In genomic region chr19:39970424-39970673, GRCh38 we compare ENCODE assay signal across 8 cellular contexts. TPM values are rescaled to one million over a fixed set of nuclear protein-coding genes. Genes with fewer than 3 reads are reported as not detected.
A peak's percentile ranks its signal among the peaks of the same experiment; 100 is the strongest.
DNase-seq lines count a peak whose midpoint lies in the region; ATAC-seq and TF ChIP-seq lines count a peak whose summit lies in the region.

No MANE protein-coding gene starts in this region.

- H3K36me3 Mint-ChIP-seq in activated CD8-positive, alpha-beta T cell treated with anti-CD3 and anti-CD28 coated beads, Interleukin-2, amount 10 ng/mL, durations not matched to agents 7 days and 5 days (ENCODE audit: low read depth) = peaks cover 44% of the 10 kb centered on the region

- H3K9me3 ChIP-seq in HUES64 (ENCODE audit: insufficient read depth, low read depth, low read length) (no peaks in the 10 kb centered on the region), iPS DF 6.9 (ENCODE audit: control insufficient read depth, insufficient read depth, low read length) (no peaks in the 10 kb centered on the region), spleen (no peaks in the 10 kb centered on the region)

- no peaks in the 10 kb centered on the region for H3K27me3 Mint-ChIP-seq in activated CD8-positive, alpha-beta T cell treated with anti-CD3 and anti-CD28 coated beads, Interleukin-2, amount 10 ng/mL, durations not matched to agents 7 days and 5 days (ENCODE audit: low read depth)

- POLR2A ChIA-PET in activated CD8-positive, alpha-beta T cell treated with anti-CD3 and anti-CD28 coated beads, Interleukin-2, amount 10 ng/mL, durations not matched to agents 7 days and 5 days (lab: Charles Lee) = interaction anchor here (0.8 to 3.7 kb wide), 19 partner anchors 9 to 224 kb away, joined by 3 to 31 read pairs (median 7); partner anchors contain the start of genes DYRK1B, FBL, FCGBP and ZNF546

- H3K4me1 ChIP-seq in HUES64 (ENCODE audit: insufficient read depth, low read length) (0 out of 2 replicates have a peak, but pooled peaks cover 4% of the 10 kb centered on the region), iPS DF 6.9 (ENCODE audit: control insufficient read depth, insufficient read depth, low read length) (no peaks in the 10 kb centered on the region), spleen (peaks cover 19 to 48% (median 35%) of the 10 kb centered on the region in 6 donors)

- DNase-seq in NCI-H2081 (lab: John Stamatoyannopoulos, UW) (peak; percentile 43 to 58), NCI-H2081 treated with DMSO at 0.1 percent for 48 hours (lab: John Stamatoyannopoulos, UW) (no peak), iPS DF 6.9 (ENCODE audit: low read depth, low spot score) (no peak), spleen (no peak), cerebellar nuclear complex (lab: John Stamatoyannopoulos, UW) (no peak), globus pallidus (ENCODE audit: low spot score) (no peak)
- DNase-seq in activated CD8-positive, alpha-beta T cell treated with anti-CD3 and anti-CD28 coated beads, Interleukin-2, amount 10 ng/mL, durations not matched to agents 7 days and 5 days = no peak

- TF ChIP-seq CTCF in spleen (IDR thresholded peaks at IDR 0.05 in 8 of 11, conservative IDR thresholded peaks at IDR 0.05 in 3 of 11) = no peak

- H3K27ac Mint-ChIP-seq in activated CD8-positive, alpha-beta T cell treated with anti-CD3 and anti-CD28 coated beads, Interleukin-2, amount 10 ng/mL, durations not matched to agents 7 days and 5 days = peak overlapping the region; percentile 95

- ATAC-seq in activated CD8-positive, alpha-beta T cell treated with anti-CD3 and anti-CD28 coated beads, Interleukin-2, amount 10 ng/mL, durations not matched to agents 7 days and 5 days = no peak

- no peaks in the 10 kb centered on the region for H3K9me3 Mint-ChIP-seq in activated CD8-positive, alpha-beta T cell treated with anti-CD3 and anti-CD28 coated beads, Interleukin-2, amount 10 ng/mL, durations not matched to agents 7 days and 5 days (ENCODE audit: insufficient read depth)

- H3K27ac ChIP-seq in HUES64 (ENCODE audit: low read depth, low read length) (peak overlapping the region; percentile 11; the same call in 1 of the 2 replicates), iPS DF 6.9 (ENCODE audit: low read length) (no peak overlapping the region), spleen (peak overlapping the region; percentile 92 to 96 (median 93))

- 23% methylated on average over 11 of the region's 11 CpGs for WGBS in HUES64
- WGBS in iPS DF 6.9 (ENCODE audit: insufficient coverage, insufficient read length) = no CpG with 5 or more reads among the region's 11 CpGs
- 4 to 13% (median 4%) methylated on average over 9 to 11 of the region's 11 CpGs for WGBS in spleen, 5 donors

- peaks cover 33% of the 10 kb centered on the region for H3K36me3 ChIP-seq in HUES64 (ENCODE audit: insufficient read depth, low read length)
- H3K36me3 ChIP-seq in iPS DF 6.9 (ENCODE audit: control insufficient read depth, insufficient read depth, low read length) = peaks cover 14% of the 10 kb centered on the region; the same call in 1 of the 2 replicates
- H3K36me3 ChIP-seq in spleen = peaks cover 2 to 35% (median 34%) of the 10 kb centered on the region in 6 donors

- intact Hi-C loops in spleen (cut with DNase I; ENCODE audit: low total_unique reads) = loop anchor here (5.0 kb wide), 1 partner anchor 78 kb away; no protein-coding TSS in a partner anchor

- peak overlapping the region; percentile 86 for H3K4me3 ChIP-seq in HUES64 (ENCODE audit: low read length)
- peak overlapping the region; percentile 58; the same call in 1 of the 2 replicates for H3K4me3 ChIP-seq in iPS DF 6.9 (ENCODE audit: low read length)
- peak overlapping the region; percentile 55 to 87 (median 74) for H3K4me3 ChIP-seq in spleen

- H3K4me3 Mint-ChIP-seq in activated CD8-positive, alpha-beta T cell treated with anti-CD3 and anti-CD28 coated beads, Interleukin-2, amount 10 ng/mL, durations not matched to agents 7 days and 5 days = peak overlapping the region; percentile 95

- H3K27me3 ChIP-seq in HUES64 (ENCODE audit: insufficient read depth, low read length) (no peaks in the 10 kb centered on the region), iPS DF 6.9 (ENCODE audit: control insufficient read depth, insufficient read depth, low read length) (no peaks in the 10 kb centered on the region), spleen (replicated peaks in 1 of 7) (no peaks in the 10 kb centered on the region)

- H3K9ac ChIP-seq in HUES64 (ENCODE audit: low read depth, low read length) = peak overlapping the region; percentile 81

- no peak for TF ChIP-seq POLR2A in spleen (IDR thresholded peaks at IDR 0.05)

- CTCF ChIA-PET in activated CD8-positive, alpha-beta T cell treated with anti-CD3 and anti-CD28 coated beads, Interleukin-2, amount 10 ng/mL, durations not matched to agents 7 days and 5 days (lab: Charles Lee) = interaction anchor here (0.6 to 3.9 kb wide), 36 partner anchors 9 to 195 kb away, joined by 3 to 133 read pairs (median 11); partner anchors contain the start of genes DYRK1B, FBL, FCGBP and ZNF546

- H3K4me1 Mint-ChIP-seq in activated CD8-positive, alpha-beta T cell treated with anti-CD3 and anti-CD28 coated beads, Interleukin-2, amount 10 ng/mL, durations not matched to agents 7 days and 5 days (ENCODE audit: low read depth) = peaks cover 43% of the 10 kb centered on the region

RNA-seq across cellular contexts. Expression of gene PSMC4, which starts 0.6 kb away (rescaled TPM):
- 112 TPM for polyA plus RNA-seq in HUES64 (2013, experiment 1 of 2)
- 101 TPM for polyA plus RNA-seq in HUES64 (2013, experiment 2 of 2)
- total RNA-seq in activated CD8-positive, alpha-beta T cell treated with anti-CD3 and anti-CD28 coated beads, Interleukin-2, amount 10 ng/mL, durations not matched to agents 7 days and 5 days = 100 to 1,000 TPM; 120 to 121 TPM
- 10 to 100 TPM; 58.9 to 85.4 (median 65.4) TPM for total RNA-seq in spleen
- polyA plus RNA-seq in spleen = 10 to 100 TPM; 53.2 to 66.4 (median 55.5) TPM

RNA-seq across cellular contexts. Expression of gene ZNF546, which starts 26.5 kb away (rescaled TPM):
- 1.2 TPM for polyA plus RNA-seq in HUES64 (2013, experiment 1 of 2)
- polyA plus RNA-seq in HUES64 (2013, experiment 2 of 2) = 0.70 TPM
- total RNA-seq in activated CD8-positive, alpha-beta T cell treated with anti-CD3 and anti-CD28 coated beads, Interleukin-2, amount 10 ng/mL, durations not matched to agents 7 days and 5 days = 1 to 10 TPM; 4.9 to 5.2 TPM
- total RNA-seq in spleen = 10 to 100 TPM in 3 of 7 donors, 1 to 10 TPM in 4; 7.3 to 15.1 (median 9.2) TPM
- polyA plus RNA-seq in spleen = 1 to 10 TPM; 1.4 to 2.3 (median 1.4) TPM

RNA-seq across cellular contexts. Expression of gene FCGBP, which starts 35.9 kb away (rescaled TPM):
- polyA plus RNA-seq in HUES64 (2013, experiment 1 of 2) = 0.35 TPM
- polyA plus RNA-seq in HUES64 (2013, experiment 2 of 2) = 0.57 TPM
- total RNA-seq in activated CD8-positive, alpha-beta T cell treated with anti-CD3 and anti-CD28 coated beads, Interleukin-2, amount 10 ng/mL, durations not matched to agents 7 days and 5 days = 1 to 10 TPM; 5.8 to 6.2 TPM
- total RNA-seq in spleen = 10 to 100 TPM in 3 of 7 donors, 1 to 10 TPM in 4; 4.3 to 18.9 (median 9.0) TPM
- 1 to 10 TPM in 2 of 3 donors, under 1 TPM in 1; 0.91 to 1.8 (median 1.2) TPM for polyA plus RNA-seq in spleen

Comparison
In these comparisons a context has a peak if more than half of its experiments do, and no peak if none do; other contexts are left out.
1. DNase-seq: peak in NCI-H2081 (2 of 2); none in NCI-H2081 treated with DMSO at 0.1 percent for 48 hours (single experiment), activated CD8-positive, alpha-beta T cell treated with anti-CD3 and anti-CD28 coated beads, Interleukin-2, amount 10 ng/mL, durations not matched to agents 7 days and 5 days (single experiment), iPS DF 6.9 (single experiment), spleen (single experiment), cerebellar nuclear complex (0 of 2) and globus pallidus (single experiment).
2. Peak in every context shown above with its lines, with median percentiles within 50 percentile points of each other: H3K4me3 ChIP-seq.